17 cellular contexts compared by ENCODE assay signal in the genomic region with DNA sequence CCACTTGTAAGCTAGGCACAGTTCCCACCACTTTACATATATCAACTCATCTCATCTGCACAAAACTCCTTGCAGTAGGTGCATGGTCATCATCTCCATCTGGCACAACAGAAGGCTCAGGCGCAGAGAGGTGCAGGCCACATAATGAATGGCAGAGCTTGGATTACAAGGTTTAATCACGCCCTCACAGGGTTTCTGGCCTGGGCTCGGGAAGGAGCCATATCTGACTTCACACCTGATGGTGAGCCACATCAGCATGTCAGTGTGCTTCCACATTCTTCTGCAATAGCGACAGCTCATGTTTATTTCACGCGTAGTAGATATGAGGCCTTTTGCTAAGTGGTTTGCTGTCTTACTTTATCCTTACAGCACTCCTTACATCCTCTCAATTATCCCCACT.
"Had no signal": no experiment of that assay in that cellular context is flagged by ENCODE, and none has a peak within 500 bp of the region (broad histone marks: within the 10 kb centered on the region; RNA-seq: fewer than 3 reads in every experiment).

No MANE protein-coding gene starts in this region.

- DNase-seq: effector memory CD8-positive, alpha-beta T cell; esophagus squamous epithelium; foreskin fibroblast; glutamatergic neuron; left colon; naive thymus-derived CD4-positive, alpha-beta T cell; nephron progenitor cell; psoas muscle; retina; right lobe of liver; stimulated activated CD4-positive, alpha-beta T cell treated with anti-CD3 and anti-CD28 coated beads, Interleukin-4, amount 100 ng/mL, for 1 hour; stimulated activated CD8-positive, alpha-beta memory T cell treated with anti-CD3 and anti-CD28 coated beads, Interleukin-4, amount 100 ng/mL, for 48 hours; stimulated activated naive CD8-positive, alpha-beta T cell treated with anti-CD3 and anti-CD28 coated beads, Interleukin-15, Interleukin-2, amounts not matched to agents 100 U/mL and 50 U/mL, for 24 hours; tibial artery; upper lobe of left lung had no signal

- H3K27me3 ChIP-seq: esophagus squamous epithelium, gastroesophageal sphincter, right lobe of liver, tibial artery, upper lobe of left lung, vagina had no signal

- H3K27ac ChIP-seq: esophagus squamous epithelium, gastroesophageal sphincter, psoas muscle, right lobe of liver, tibial artery, upper lobe of left lung, vagina had no signal

- H3K4me1 ChIP-seq: esophagus squamous epithelium, gastroesophageal sphincter, psoas muscle, tibial artery, upper lobe of left lung, vagina had no signal

- H3K4me3 ChIP-seq: esophagus squamous epithelium, gastroesophageal sphincter, psoas muscle, right lobe of liver, tibial artery, upper lobe of left lung, vagina had no signal

- H3K9me3 ChIP-seq: esophagus squamous epithelium, gastroesophageal sphincter, psoas muscle, right lobe of liver, tibial artery, upper lobe of left lung, vagina had no signal

- H3K36me3 ChIP-seq: esophagus squamous epithelium, gastroesophageal sphincter, right lobe of liver, tibial artery, upper lobe of left lung, vagina had no signal
